Comparison of ENCODE assay signal across 1 cellular context in the genomic region with DNA sequence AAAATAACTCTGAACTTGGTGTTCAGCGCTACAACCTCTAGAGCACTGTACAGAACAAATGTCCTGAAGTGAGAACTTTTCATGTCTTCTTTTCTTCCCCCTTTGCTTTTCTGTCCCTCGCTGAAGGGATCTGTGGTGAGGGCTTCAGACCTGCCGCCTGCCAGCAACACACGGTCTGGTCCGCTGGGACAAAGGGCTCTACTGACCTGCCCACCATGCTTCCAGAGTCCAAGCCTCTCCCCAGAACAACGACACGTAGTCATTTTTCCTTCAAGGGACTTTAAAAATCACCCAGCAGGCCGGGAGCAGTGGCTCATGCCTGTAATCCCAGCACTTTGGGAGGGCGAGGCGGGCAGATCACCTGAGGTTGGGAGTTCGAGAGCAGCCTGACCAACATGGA.
TF ChIP-seq lines count a peak whose summit lies in the region.

No MANE protein-coding gene starts in this region.

TF ChIP-seq in IMR-90, 13 proteins besides CTCF, POLR2A, EP300 and RAD21:
- TF ChIP-seq, protein P1, sequence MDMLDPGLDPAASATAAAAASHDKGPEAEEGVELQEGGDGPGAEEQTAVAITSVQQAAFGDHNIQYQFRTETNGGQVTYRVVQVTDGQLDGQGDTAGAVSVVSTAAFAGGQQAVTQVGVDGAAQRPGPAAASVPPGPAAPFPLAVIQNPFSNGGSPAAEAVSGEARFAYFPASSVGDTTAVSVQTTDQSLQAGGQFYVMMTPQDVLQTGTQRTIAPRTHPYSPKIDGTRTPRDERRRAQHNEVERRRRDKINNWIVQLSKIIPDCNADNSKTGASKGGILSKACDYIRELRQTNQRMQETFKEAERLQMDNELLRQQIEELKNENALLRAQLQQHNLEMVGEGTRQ (IDR thresholded peaks at IDR 0.05; ENCODE audit: low read depth, low read length): no peak
- TF ChIP-seq SMC3 (IDR thresholded peaks at IDR 0.05; ENCODE audit: low read depth, low read length): no peak
- no peak for TF ChIP-seq RCOR1 (IDR thresholded peaks at IDR 0.05; ENCODE audit: insufficient replicate concordance, low read length)
- no peak for TF ChIP-seq FOS (IDR thresholded peaks at IDR 0.05; ENCODE audit: low read depth, low read length)
- no peak for TF ChIP-seq MXI1 (IDR thresholded peaks at IDR 0.05; ENCODE audit: borderline replicate concordance, low read depth, low read length)
- no peak for TF ChIP-seq RFX5 (IDR thresholded peaks at IDR 0.05; ENCODE audit: low read depth, low read length)
- no peak for TF ChIP-seq CEBPB (IDR thresholded peaks at IDR 0.05; ENCODE audit: low read depth, low read length)
- TF ChIP-seq MAZ (IDR thresholded peaks at IDR 0.05; ENCODE audit: borderline replicate concordance, low read depth, low read length): no peak
- no peak for TF ChIP-seq BHLHE40 (IDR thresholded peaks at IDR 0.05; ENCODE audit: low read depth, low read length)
- no peak for TF ChIP-seq CHD1 (IDR thresholded peaks at IDR 0.05; ENCODE audit: low read depth, low read length)
- TF ChIP-seq, protein P2, sequence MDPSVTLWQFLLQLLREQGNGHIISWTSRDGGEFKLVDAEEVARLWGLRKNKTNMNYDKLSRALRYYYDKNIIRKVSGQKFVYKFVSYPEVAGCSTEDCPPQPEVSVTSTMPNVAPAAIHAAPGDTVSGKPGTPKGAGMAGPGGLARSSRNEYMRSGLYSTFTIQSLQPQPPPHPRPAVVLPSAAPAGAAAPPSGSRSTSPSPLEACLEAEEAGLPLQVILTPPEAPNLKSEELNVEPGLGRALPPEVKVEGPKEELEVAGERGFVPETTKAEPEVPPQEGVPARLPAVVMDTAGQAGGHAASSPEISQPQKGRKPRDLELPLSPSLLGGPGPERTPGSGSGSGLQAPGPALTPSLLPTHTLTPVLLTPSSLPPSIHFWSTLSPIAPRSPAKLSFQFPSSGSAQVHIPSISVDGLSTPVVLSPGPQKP (IDR thresholded peaks at IDR 0.05; ENCODE audit: borderline replicate concordance, low read depth, low read length): no peak
- TF ChIP-seq MAFK (IDR thresholded peaks at IDR 0.05; ENCODE audit: low read depth, low read length): no peak
- TF ChIP-seq NFE2L2 (IDR thresholded peaks at IDR 0.05; ENCODE audit: low read depth, low read length): no peak
